Comparison of ENCODE assay signal across 14 cellular contexts in genomic region chr1:11919621-11920020, GRCh38. TPM values are rescaled to one million over a fixed set of nuclear protein-coding genes. Genes with fewer than 3 reads are reported as not detected.
DNase-seq lines count a peak whose midpoint lies in the region; ATAC-seq and TF ChIP-seq lines count a peak whose summit lies in the region.
"Had no signal": no experiment of that assay in that cellular context is flagged by ENCODE, and none has a peak within 500 bp of the region (broad histone marks: within the 10 kb centered on the region; RNA-seq: fewer than 3 reads in every experiment).

No MANE protein-coding gene starts in this region.

- TSS peak; percentile 69 for BruUV-seq in OCI-LY7 (replicated peaks; lab: Mats Ljungman, UMichigan)

- peaks cover 24% of the 10 kb centered on the region for H3K36me3 Mint-ChIP-seq in endothelial cell (ENCODE audit: low read depth, unreplicated experiment)

- H4K20me1 ChIP-seq in OCI-LY7 (ENCODE audit: insufficient read depth, low read length) (peaks cover 11% of the 10 kb centered on the region), smooth muscle cell (ENCODE audit: low read depth) (peaks cover 42% of the 10 kb centered on the region)

- H2AFZ ChIP-seq in OCI-LY7 (ENCODE audit: low read length): no peak overlapping the region
- H2AFZ ChIP-seq in smooth muscle cell (ENCODE audit: low read depth): no peak overlapping the region

- H3K27ac ChIP-seq in OCI-LY7 (ENCODE audit: low read depth, low read length, poor library complexity, severe bottlenecking) (no peak overlapping the region), RWPE1 (peak overlapping the region; percentile 84), smooth muscle cell (ENCODE audit: low read depth) (peak overlapping the region; percentile 88)
- H3K27ac ChIP-seq: KMS-11 had no signal

- no peak for ATAC-seq in GM21390 (IDR thresholded peaks at IDR 0.05; ENCODE audit: unreplicated experiment)
- ATAC-seq in GM18511 (IDR thresholded peaks at IDR 0.05; ENCODE audit: unreplicated experiment): no peak

- H3K27me3 ChIP-seq in smooth muscle cell (ENCODE audit: low read depth): no peaks in the 10 kb centered on the region
- H3K27me3 ChIP-seq: MG63 had no signal

- peaks cover 14% of the 10 kb centered on the region for H3K27me3 Mint-ChIP-seq in endothelial cell (ENCODE audit: unreplicated experiment)
- H3K27me3 Mint-ChIP-seq: CD8-positive, alpha-beta memory T cell had no signal

- WGBS in smooth muscle cell (ENCODE audit: low lambda C conversion rate): 86% methylated on average over 11 of the region's 11 CpGs

- peak overlapping the region; percentile 59 for H3K9ac ChIP-seq in smooth muscle cell (ENCODE audit: low read depth)
- H3K9ac ChIP-seq: KMS-11 had no signal

- H3K4me1 Mint-ChIP-seq in endothelial cell (ENCODE audit: unreplicated experiment): peaks cover 13% of the 10 kb centered on the region

- intact Hi-C loops in OCI-LY7 (cut with micrococcal nuclease; ENCODE audit: unreplicated experiment): no loop called here

- H3K9me3 ChIP-seq in OCI-LY7 (ENCODE audit: low read length): no peaks in the 10 kb centered on the region
- no peaks in the 10 kb centered on the region for H3K9me3 ChIP-seq in smooth muscle cell (replicated peaks; ENCODE audit: low read depth)
- H3K9me3 ChIP-seq: MG63 had no signal

- DNase-seq in OCI-LY7 (ENCODE audit: low spot score) (no peak), RWPE1 (ENCODE audit: low spot score) (no peak), endothelial cell (ENCODE audit: low spot score) (no peak), smooth muscle cell (lab: John Stamatoyannopoulos, UW; ENCODE audit: unreplicated experiment) (no peak), CD1c-positive myeloid dendritic cell (ENCODE audit: extremely low spot score) (no peak)
- DNase-seq: CD8-positive, alpha-beta memory T cell; H7; MG63; NCI-H1105; NCI-H1694 treated with DMSO at 0.1 percent for 48 hours; SIG-M5 had no signal

- TF ChIP-seq CTCF in OCI-LY7 (conservative IDR thresholded peaks at IDR 0.05; ENCODE audit: low read length) (no peak), RWPE1 (conservative IDR thresholded peaks at IDR 0.05; ENCODE audit: low read depth) (no peak), endothelial cell (IDR thresholded peaks at IDR 0.05; ENCODE audit: unreplicated experiment) (no peak), smooth muscle cell (IDR thresholded peaks at IDR 0.05; ENCODE audit: borderline replicate concordance, insufficient read depth, poor library complexity, severe bottlenecking) (no peak)

- CTCF ChIA-PET in OCI-LY7 (lab: Charles Lee; ENCODE audit: unreplicated experiment): no interaction called here
- CTCF ChIA-PET in RWPE1 (lab: Yijun Ruan, JAX): no interaction called here

- H3F3A ChIP-seq in smooth muscle cell (ENCODE audit: low read depth): peaks cover 18% of the 10 kb centered on the region

- peak overlapping the region; percentile 31 for H3K4me3 Mint-ChIP-seq in endothelial cell (ENCODE audit: unreplicated experiment)

- H3K4me1 ChIP-seq in OCI-LY7 (ENCODE audit: insufficient read depth, low read length, poor library complexity, severe bottlenecking) (peaks cover 27% of the 10 kb centered on the region), smooth muscle cell (ENCODE audit: low read depth) (peaks cover 5% of the 10 kb centered on the region)

- POLR2A ChIA-PET in OCI-LY7 (lab: Charles Lee) (interaction anchor here (1.9 kb wide), 1 partner anchor 10 kb away, joined by 12 read pairs; no protein-coding TSS in a partner anchor), RWPE1 (lab: Yijun Ruan, JAX; ENCODE audit: low non-redundant PET) (interaction anchor here (0.9 kb wide), 1 partner anchor 10 kb away, joined by 4 read pairs; no protein-coding TSS in a partner anchor)

- H3K27ac Mint-ChIP-seq in endothelial cell (ENCODE audit: unreplicated experiment): no peak overlapping the region

- H3K9me2 ChIP-seq in OCI-LY7 (ENCODE audit: insufficient read depth, low read length): no peaks in the 10 kb centered on the region

- H3K79me2 ChIP-seq in OCI-LY7 (ENCODE audit: insufficient read depth, low read depth, low read length): peaks cover 24% of the 10 kb centered on the region
- H3K79me2 ChIP-seq in smooth muscle cell (ENCODE audit: low read depth): peaks cover 26% of the 10 kb centered on the region

- H3K4me2 ChIP-seq in OCI-LY7 (ENCODE audit: low read length) (no peak overlapping the region), smooth muscle cell (no peak overlapping the region)
- H3K4me2 ChIP-seq: KMS-11 had no signal

- H3K4me3 ChIP-seq in OCI-LY7 (ENCODE audit: low read depth, low read length, poor library complexity, severe bottlenecking) (no peak overlapping the region), smooth muscle cell (no peak overlapping the region)
- H3K4me3 ChIP-seq: MG63 had no signal

- H3K36me3 ChIP-seq in OCI-LY7 (ENCODE audit: insufficient read depth, low read length) (peaks cover 71% of the 10 kb centered on the region), smooth muscle cell (ENCODE audit: low read depth) (no peaks in the 10 kb centered on the region)

- H3K9me3 Mint-ChIP-seq in endothelial cell (ENCODE audit: unreplicated experiment): no peaks in the 10 kb centered on the region
- H3K9me3 Mint-ChIP-seq: CD8-positive, alpha-beta memory T cell had no signal

RNA-seq across cellular contexts. Expression of gene KIAA2013, which starts 6.6 kb away (rescaled TPM):
- total RNA-seq in OCI-LY7 (2014; rRNA removed; shearing (Covaris generic)): 42.3 and 48.3 TPM in 2 replicates
- total RNA-seq in OCI-LY7 (2022) (43.7 and 47.2 TPM in 2 replicates), endothelial cell (ENCODE audit: unreplicated experiment) (38.0 TPM), smooth muscle cell (41.0 and 41.3 TPM in 2 replicates)
- polyA plus RNA-seq in smooth muscle cell: 70.9 and 71.6 TPM in 2 replicates

RNA-seq across cellular contexts. Expression of gene PLOD1, which starts 14.9 kb away (rescaled TPM):
- 9.4 and 11.3 TPM in 2 replicates for total RNA-seq in OCI-LY7 (2014; rRNA removed; shearing (Covaris generic))
- 9.7 and 11.7 TPM in 2 replicates for total RNA-seq in OCI-LY7 (2022)
- 173 TPM for total RNA-seq in endothelial cell (ENCODE audit: unreplicated experiment)
- 292 and 362 TPM in 2 replicates for total RNA-seq in smooth muscle cell
- polyA plus RNA-seq in smooth muscle cell: 425 and 559 TPM in 2 replicates

Comparison
In these comparisons a context has a peak if more than half of its experiments do, and no peak if none do; other contexts are left out.
1. RNA of gene PLOD1, which starts 14.9 kb away (total RNA-seq): 292 to 362 TPM in smooth muscle cell and 173 TPM in endothelial cell (single experiment); 9.4 to 11.7 TPM in OCI-LY7; every median in the first group is over 10 times any median in the second.